ENCODE assay signal across 32 cellular contexts in genomic region chr4:183356173-183356825, GRCh38. TPM values are rescaled to one million over a fixed set of nuclear protein-coding genes. Genes with fewer than 3 reads are reported as not detected.
DNase-seq lines count a peak whose midpoint lies in the region; ATAC-seq, FAIRE-seq and TF ChIP-seq lines count a peak whose summit lies in the region.
"Had no signal": no experiment of that assay in that cellular context is flagged by ENCODE, and none has a peak within 500 bp of the region (broad histone marks: within the 10 kb centered on the region; RNA-seq: fewer than 3 reads in every experiment).

No MANE protein-coding gene starts in this region.

- H4K20me1 ChIP-seq in endothelial cell of umbilical vein (replicated peaks; ENCODE audit: control insufficient read depth, extremely low read depth, insufficient read depth, low read length) (no peaks in the 10 kb centered on the region), neural progenitor cell (ENCODE audit: low read depth) (no peaks in the 10 kb centered on the region)

- peaks cover 8% of the 10 kb centered on the region for H3K9me3 Mint-ChIP-seq in neural progenitor cell
- H3K9me3 Mint-ChIP-seq: activated naive CD8-positive, alpha-beta T cell treated with anti-CD3 and anti-CD28 coated beads, Interleukin-2, amount 50 U/mL, for 24 hours had no signal

- H3K4me3 ChIP-seq in HEK293 (ENCODE audit: low read depth, low read length) = no peak overlapping the region
- H3K4me3 ChIP-seq in endothelial cell of umbilical vein (replicated peaks in 1 of 3; ENCODE audit: insufficient read depth in 1 of 3, low read depth in 1 of 3, low read length in 3 of 3) = no peak overlapping the region
- H3K4me3 ChIP-seq in neural progenitor cell = no peak overlapping the region
- H3K4me3 ChIP-seq: body of pancreas, lower lobe of right lung, tibial artery had no signal

- peak; percentile 43 for DNase-seq in NCI-H146 (lab: John Stamatoyannopoulos, UW)
- DNase-seq in NCI-H146 treated with DMSO at 0.1 percent for 48 hours (lab: John Stamatoyannopoulos, UW; ENCODE audit: unreplicated experiment) = no peak
- DNase-seq in endothelial cell of umbilical vein (ENCODE audit: low read depth, low spot score) = no peak
- DNase-seq in neural progenitor cell (ENCODE audit: low spot score) = no peak
- no peak for DNase-seq in anterior cingulate cortex (lab: John Stamatoyannopoulos, UW)
- no peak for DNase-seq in NOMO-1 (lab: John Stamatoyannopoulos, UW; ENCODE audit: unreplicated experiment in 2 of 2)
- DNase-seq: activated CD8-positive, alpha-beta memory T cell treated with anti-CD3 and anti-CD28 coated beads, Interleukin-2, amount 10 ng/mL, durations not matched to agents 7 days and 5 days; activated naive CD8-positive, alpha-beta T cell treated with anti-CD3 and anti-CD28 coated beads, Interleukin-2, amount 50 U/mL, for 24 hours; activated T-cell treated with anti-CD3 and anti-CD28 coated beads, Interleukin-2, amount 50 U/mL, for 48 hours; body of pancreas; CD4-positive, alpha-beta memory T cell; kidney; lower lobe of right lung; NCI-H1436; NK-92 treated with Interleukin-12 subunit alpha and Interleukin-12 subunit beta, amount 100 ng/mL, for 24 hours; nucleus accumbens; SHP77 treated with DMSO at 0.1 percent for 48 hours; SW 1271; T1000; tibial artery; WERI-Rb-1 had no signal

- no peaks in the 10 kb centered on the region for H3F3A ChIP-seq in neural progenitor cell (ENCODE audit: low read depth)

- peaks cover 17% of the 10 kb centered on the region for H3K27me3 Mint-ChIP-seq in neural progenitor cell (ENCODE audit: insufficient read depth, low read depth)

- peak; percentile 54 for FAIRE-seq in endothelial cell of umbilical vein (lab: Jason Lieb, UNC)
- FAIRE-seq: G401.6, kidney had no signal

- peaks cover 20% of the 10 kb centered on the region for H3K4me1 Mint-ChIP-seq in neural progenitor cell
- H3K4me1 Mint-ChIP-seq: activated CD8-positive, alpha-beta memory T cell treated with anti-CD3 and anti-CD28 coated beads, Interleukin-2, amount 10 ng/mL, durations not matched to agents 7 days and 5 days; activated naive CD8-positive, alpha-beta T cell treated with anti-CD3 and anti-CD28 coated beads, Interleukin-2, amount 50 U/mL, for 24 hours; CD4-positive, alpha-beta memory T cell had no signal

- ATAC-seq in GM21367 (IDR thresholded peaks at IDR 0.05; ENCODE audit: unreplicated experiment) = no peak
- ATAC-seq: activated CD8-positive, alpha-beta memory T cell treated with anti-CD3 and anti-CD28 coated beads, Interleukin-2, amount 10 ng/mL, durations not matched to agents 7 days and 5 days; activated naive CD8-positive, alpha-beta T cell treated with anti-CD3 and anti-CD28 coated beads, Interleukin-2, amount 50 U/mL, for 24 hours; HCT116 had no signal

- no peak overlapping the region for H3K4me3 Mint-ChIP-seq in neural progenitor cell
- H3K4me3 Mint-ChIP-seq: activated CD8-positive, alpha-beta memory T cell treated with anti-CD3 and anti-CD28 coated beads, Interleukin-2, amount 10 ng/mL, durations not matched to agents 7 days and 5 days; activated naive CD8-positive, alpha-beta T cell treated with anti-CD3 and anti-CD28 coated beads, Interleukin-2, amount 50 U/mL, for 24 hours; CD4-positive, alpha-beta memory T cell had no signal

- POLR2A ChIA-PET in HEK293 (lab: Yijun Ruan, JAX) = no interaction called here
- POLR2A ChIA-PET in endothelial cell of umbilical vein (lab: Charles Lee) = no interaction called here

- intact Hi-C loops in endothelial cell of umbilical vein (cut with micrococcal nuclease) = loop anchor here (5.0 kb wide), 1 partner anchor 146 kb away; no protein-coding TSS in a partner anchor

- no peaks in the 10 kb centered on the region for H3K36me3 Mint-ChIP-seq in neural progenitor cell
- H3K36me3 Mint-ChIP-seq: activated CD8-positive, alpha-beta memory T cell treated with anti-CD3 and anti-CD28 coated beads, Interleukin-2, amount 10 ng/mL, durations not matched to agents 7 days and 5 days; CD4-positive, alpha-beta memory T cell had no signal

- H3K36me3 ChIP-seq in HEK293 (ENCODE audit: control insufficient read depth in 2 of 2, insufficient read depth in 1 of 2, low read length in 2 of 2) = no peaks in the 10 kb centered on the region
- H3K36me3 ChIP-seq in endothelial cell of umbilical vein (ENCODE audit: control insufficient read depth in 2 of 2, extremely low read depth in 1 of 2, insufficient read depth in 2 of 2, low read length in 2 of 2) = no peaks in the 10 kb centered on the region
- no peaks in the 10 kb centered on the region for H3K36me3 ChIP-seq in neural progenitor cell
- H3K36me3 ChIP-seq: lower lobe of right lung, tibial artery, WERI-Rb-1 had no signal

- no TSS peak for BruUV-seq in endothelial cell of umbilical vein (replicated peaks; lab: Mats Ljungman, UMichigan)

- peak overlapping the region; percentile 57 for H3K27ac Mint-ChIP-seq in neural progenitor cell
- H3K27ac Mint-ChIP-seq: activated CD8-positive, alpha-beta memory T cell treated with anti-CD3 and anti-CD28 coated beads, Interleukin-2, amount 10 ng/mL, durations not matched to agents 7 days and 5 days; activated naive CD8-positive, alpha-beta T cell treated with anti-CD3 and anti-CD28 coated beads, Interleukin-2, amount 50 U/mL, for 24 hours had no signal

- H3K4me2 ChIP-seq in endothelial cell of umbilical vein (ENCODE audit: insufficient read depth, low read length) (peak overlapping the region; percentile 13), neural progenitor cell (no peak overlapping the region)
- H3K4me2 ChIP-seq: KMS-11 had no signal

- H2AFZ ChIP-seq in endothelial cell of umbilical vein (ENCODE audit: low read depth, low read length) (no peak overlapping the region), neural progenitor cell (replicated peaks) (peak overlapping the region; percentile 17)

- TF ChIP-seq CTCF in HEK293 (tag by site-specific recombination; IDR thresholded peaks at IDR 0.05) (no peak), endothelial cell of umbilical vein (IDR thresholded peaks at IDR 0.05; ENCODE audit: extremely low read depth in 1 of 2, insufficient read depth in 1 of 2, low read depth in 1 of 2, low read length in 2 of 2) (no peak), neural progenitor cell (IDR thresholded peaks at IDR 0.05) (no peak)

- no peaks in the 10 kb centered on the region for H3K9me1 ChIP-seq in endothelial cell of umbilical vein (replicated peaks; ENCODE audit: control insufficient read depth, extremely low read depth, insufficient read depth, low read length)

- peaks cover 0 to 2% of the 10 kb centered on the region in 2 experiments for H3K27me3 ChIP-seq in endothelial cell of umbilical vein (ENCODE audit: control insufficient read depth in 2 of 2, insufficient read depth in 2 of 2, low read length in 2 of 2)
- no peaks in the 10 kb centered on the region for H3K27me3 ChIP-seq in neural progenitor cell
- H3K27me3 ChIP-seq: body of pancreas had no signal

- H3K9ac ChIP-seq in endothelial cell of umbilical vein (replicated peaks; ENCODE audit: extremely low read depth, insufficient read depth, low read length) (no peak overlapping the region), neural progenitor cell (no peak overlapping the region)
- H3K9ac ChIP-seq: KMS-11 had no signal

- no peak overlapping the region for H3K27ac ChIP-seq in HEK293 (ENCODE audit: extremely low read depth, low read depth, low read length)
- H3K27ac ChIP-seq in endothelial cell of umbilical vein (ENCODE audit: insufficient read depth, low read depth, low read length) = no peak overlapping the region
- no peak overlapping the region for H3K27ac ChIP-seq in neural progenitor cell
- H3K27ac ChIP-seq: body of pancreas, KMS-11, lower lobe of right lung, tibial artery, WERI-Rb-1 had no signal

- CTCF ChIA-PET in HEK293 (lab: Yijun Ruan, JAX) (interaction anchor here (0.6 kb wide), 1 partner anchor 309 kb away, joined by 3 read pairs; no protein-coding TSS in a partner anchor), endothelial cell of umbilical vein (lab: Charles Lee) (interaction anchor here (1.2 kb wide), 1 partner anchor 51 kb away, joined by 9 read pairs; no protein-coding TSS in a partner anchor)

- H3K4me1 ChIP-seq in HEK293 (ENCODE audit: control insufficient read depth, insufficient read depth, low read length) = 0 out of 2 replicates have a peak, but pooled peaks cover 4% of the 10 kb centered on the region
- peaks cover 20% of the 10 kb centered on the region for H3K4me1 ChIP-seq in endothelial cell of umbilical vein (ENCODE audit: control insufficient read depth, extremely low read depth, insufficient read depth, low read length)
- H3K4me1 ChIP-seq in neural progenitor cell = no peaks in the 10 kb centered on the region
- H3K4me1 ChIP-seq: lower lobe of right lung, tibial artery had no signal

- TF ChIP-seq POLR2A in endothelial cell of umbilical vein (IDR thresholded peaks at IDR 0.05; ENCODE audit: low read depth, low read length) = no peak

- dilution Hi-C loops in endothelial cell of umbilical vein (cut with MboI; ENCODE audit: extremely low pct_ligation_motif_present, low sequenced_read_pairs) = no loop called here

- H3K79me2 ChIP-seq in endothelial cell of umbilical vein (ENCODE audit: control insufficient read depth, insufficient read depth, low read length) (no peaks in the 10 kb centered on the region), neural progenitor cell (ENCODE audit: low read depth) (no peaks in the 10 kb centered on the region)

- H3K9me3 ChIP-seq in HEK293 (ENCODE audit: control insufficient read depth, insufficient read depth, low read depth, low read length) (no peaks in the 10 kb centered on the region), endothelial cell of umbilical vein (replicated peaks; ENCODE audit: control insufficient read depth, insufficient read depth, low read length) (no peaks in the 10 kb centered on the region), neural progenitor cell (ENCODE audit: low read depth) (no peaks in the 10 kb centered on the region)
- H3K9me3 ChIP-seq: body of pancreas, lower lobe of right lung, tibial artery had no signal

RNA-seq across cellular contexts. Expression of gene CLDN24, which starts 34.1 kb away (rescaled TPM):
- not detected in 2 replicates for total RNA-seq in endothelial cell of umbilical vein
- polyA plus RNA-seq in endothelial cell of umbilical vein = not detected in 2 replicates
- polyA plus RNA-seq in endothelial cell of umbilical vein (2011; cell fraction: cytosol; rRNA removed) = not detected in 2 replicates
- not detected in 2 replicates for polyA plus RNA-seq in endothelial cell of umbilical vein (2011; cell fraction: nucleus; rRNA removed)
- not detected in 2 replicates for polyA plus RNA-seq in endothelial cell of umbilical vein (2012)
- polyA minus RNA-seq in endothelial cell of umbilical vein = not detected in 2 replicates
- polyA minus RNA-seq in endothelial cell of umbilical vein (2011; cell fraction: cytosol; rRNA and poly(A)+ RNA removed) = not detected
- polyA minus RNA-seq in endothelial cell of umbilical vein (2011; cell fraction: nucleus; rRNA and poly(A)+ RNA removed) = not detected in 2 replicates
- total RNA-seq in neural progenitor cell (ENCODE audit: low replicate concordance) = not detected in 2 replicates
- total RNA-seq: A172; activated CD8-positive, alpha-beta memory T cell treated with anti-CD3 and anti-CD28 coated beads, Interleukin-2, amount 10 ng/mL, durations not matched to agents 7 days and 5 days; body of pancreas; CD4-positive, alpha-beta memory T cell; cerebellum; epithelial cell of proximal tubule; kidney; lower lobe of right lung; NCI-H460; pulmonary artery endothelial cell; skeletal muscle tissue had no signal
- polyA plus RNA-seq: CD4-positive, alpha-beta memory T cell had no signal

RNA-seq across cellular contexts. Expression of gene CLDN22, which starts 36.2 kb away (rescaled TPM):
- total RNA-seq in endothelial cell of umbilical vein = not detected in 2 replicates
- not detected in 2 replicates for polyA plus RNA-seq in endothelial cell of umbilical vein
- polyA plus RNA-seq in endothelial cell of umbilical vein (2011; cell fraction: cytosol; rRNA removed) = not detected in 2 replicates
- polyA plus RNA-seq in endothelial cell of umbilical vein (2011; cell fraction: nucleus; rRNA removed) = not detected in 2 replicates
- polyA plus RNA-seq in endothelial cell of umbilical vein (2012) = 0.22 and 0.56 TPM in 2 replicates
- not detected in 2 replicates for polyA minus RNA-seq in endothelial cell of umbilical vein
- polyA minus RNA-seq in endothelial cell of umbilical vein (2011; cell fraction: cytosol; rRNA and poly(A)+ RNA removed) = not detected
- not detected in 2 replicates for polyA minus RNA-seq in endothelial cell of umbilical vein (2011; cell fraction: nucleus; rRNA and poly(A)+ RNA removed)
- total RNA-seq in neural progenitor cell (ENCODE audit: low replicate concordance) = not detected in 2 replicates
- total RNA-seq: A172; activated CD8-positive, alpha-beta memory T cell treated with anti-CD3 and anti-CD28 coated beads, Interleukin-2, amount 10 ng/mL, durations not matched to agents 7 days and 5 days; body of pancreas; CD4-positive, alpha-beta memory T cell; cerebellum; epithelial cell of proximal tubule; kidney; lower lobe of right lung; NCI-H460; pulmonary artery endothelial cell; skeletal muscle tissue had no signal
- polyA plus RNA-seq: CD4-positive, alpha-beta memory T cell had no signal
